In genomic region chr1:121569407-121569806, GRCh38 we compare ENCODE assay signal across 16 cellular contexts.
DNase-seq lines count a peak whose midpoint lies in the region; ATAC-seq, FAIRE-seq and TF ChIP-seq lines count a peak whose summit lies in the region.
"Had no signal": no experiment of that assay in that cellular context is flagged by ENCODE, and none has a peak within 500 bp of the region (broad histone marks: within the 10 kb centered on the region; RNA-seq: fewer than 3 reads in every experiment).

No MANE protein-coding gene starts in this region.

- peak overlapping the region; percentile 48 to 66 for H3K27ac Mint-ChIP-seq in T-cell
- H3K27ac Mint-ChIP-seq: GM23338, H9 had no signal

- no peaks in the 10 kb centered on the region for H3K79me2 ChIP-seq in DND-41 (ENCODE audit: insufficient read depth, low read length)

- no peaks in the 10 kb centered on the region for H3K9me3 ChIP-seq in DND-41 (ENCODE audit: insufficient read depth, low read length, severe bottlenecking)
- no peaks in the 10 kb centered on the region for H3K9me3 ChIP-seq in pancreas

- peaks cover 6% of the 10 kb centered on the region; the same call in 1 of the 2 replicates for H3K4me1 ChIP-seq in DND-41 (ENCODE audit: insufficient read depth, low read length)
- H3K4me1 ChIP-seq in pancreas: no peaks in the 10 kb centered on the region

- peaks cover 12 to 20% (median 16%) of the 10 kb centered on the region in 3 donors for H3K4me1 Mint-ChIP-seq in T-cell

- no peak overlapping the region for H3K4me3 Mint-ChIP-seq in T-cell
- H3K4me3 Mint-ChIP-seq: CD8-positive, alpha-beta memory T cell; GM23338; H9 had no signal

- no peak overlapping the region for H2AFZ ChIP-seq in DND-41 (ENCODE audit: low read depth, low read length)
- H2AFZ ChIP-seq: GM23338 had no signal

- DNase-seq in DND-41 (no peak), T-cell (no peak), pancreas (no peak), NOMO-1 treated with dmso at 0.1 percent for 144 hours (lab: John Stamatoyannopoulos, UW; ENCODE audit: unreplicated experiment) (no peak), DMS79 (lab: John Stamatoyannopoulos, UW) (no peak)
- DNase-seq in stimulated activated CD4-positive, alpha-beta T cell treated with anti-CD3 and anti-CD28 coated beads, Interleukin-2, amount 100 ng/mL, for 48 hours: no peak
- DNase-seq: C1 segment of cervical spinal cord; CD8-positive, alpha-beta memory T cell; DMS 273 treated with DMSO at 0.1 percent for 48 hours; DMS79 treated with DMSO at 0.1 percent for 48 hours; H9 had no signal

- POLR2A ChIA-PET in T-cell (lab: Charles Lee): no interaction called here

- no peaks in the 10 kb centered on the region for H4K20me1 ChIP-seq in DND-41 (ENCODE audit: insufficient read depth, low read length)

- intact Hi-C loops in pancreas (cut with DNase I): no loop called here

- WGBS in pancreas, 2 donors: 79 to 91% methylated on average over 1 of the region's 1 CpG

- no peaks in the 10 kb centered on the region for H3K27me3 ChIP-seq in DND-41 (ENCODE audit: insufficient read depth, low read length, poor library complexity)
- H3K27me3 ChIP-seq in pancreas: no peaks in the 10 kb centered on the region

- H3K27me3 Mint-ChIP-seq in T-cell: no peaks in the 10 kb centered on the region

- H3K4me3 ChIP-seq in DND-41 (ENCODE audit: low read depth in 1 of 2, low read length in 2 of 2) (no peak overlapping the region), pancreas (no peak overlapping the region)
- H3K4me3 ChIP-seq: GM23338 had no signal

- H3K9me3 Mint-ChIP-seq in T-cell: no peaks in the 10 kb centered on the region
- H3K9me3 Mint-ChIP-seq: CD8-positive, alpha-beta memory T cell had no signal

- H3K27ac ChIP-seq in DND-41 (ENCODE audit: low read length): no peak overlapping the region
- no peak overlapping the region for H3K27ac ChIP-seq in pancreas

- H3K36me3 ChIP-seq in DND-41 (ENCODE audit: insufficient read depth, low read length) (no peaks in the 10 kb centered on the region), pancreas (no peaks in the 10 kb centered on the region)

- ATAC-seq in DND-41 (ENCODE audit: insufficient read depth, low read depth): peak; percentile 74; the same call in 2 of the 3 replicates
- ATAC-seq in T-cell (replicated peaks in 1 of 4): peak in 3 of 4 experiments; percentile 40 to 58 (median 53)
- no peak for ATAC-seq in pancreas
- ATAC-seq: GM23338, HCT116 had no signal

- H3K36me3 Mint-ChIP-seq in T-cell: peaks cover 23% of the 10 kb centered on the region

- TF ChIP-seq CTCF in DND-41 (IDR thresholded peaks at IDR 0.05; ENCODE audit: borderline replicate concordance, extremely low read depth, low read length, poor library complexity, severe bottlenecking) (no peak), pancreas (IDR thresholded peaks at IDR 0.05) (no peak)

- CTCF ChIA-PET in T-cell (lab: Charles Lee): no interaction called here

- no peak overlapping the region for H3K9ac ChIP-seq in DND-41 (ENCODE audit: low read depth, low read length)

- FAIRE-seq in pancreas (lab: Jason Lieb, UNC): peak; percentile 5
- FAIRE-seq: D721Med, GM12892, GM19239 had no signal

- H3K4me2 ChIP-seq in DND-41 (ENCODE audit: insufficient read depth, low read length): no peak overlapping the region
- H3K4me2 ChIP-seq: GM23338 had no signal

Comparison
In these comparisons a context has a peak if more than half of its experiments do, and no peak if none do; other contexts are left out.
1. ATAC-seq: peak in DND-41 (single experiment) and T-cell (3 of 4); none in pancreas (0 of 4).